Comparison of ENCODE assay signal across 11 cellular contexts in the genomic region with DNA sequence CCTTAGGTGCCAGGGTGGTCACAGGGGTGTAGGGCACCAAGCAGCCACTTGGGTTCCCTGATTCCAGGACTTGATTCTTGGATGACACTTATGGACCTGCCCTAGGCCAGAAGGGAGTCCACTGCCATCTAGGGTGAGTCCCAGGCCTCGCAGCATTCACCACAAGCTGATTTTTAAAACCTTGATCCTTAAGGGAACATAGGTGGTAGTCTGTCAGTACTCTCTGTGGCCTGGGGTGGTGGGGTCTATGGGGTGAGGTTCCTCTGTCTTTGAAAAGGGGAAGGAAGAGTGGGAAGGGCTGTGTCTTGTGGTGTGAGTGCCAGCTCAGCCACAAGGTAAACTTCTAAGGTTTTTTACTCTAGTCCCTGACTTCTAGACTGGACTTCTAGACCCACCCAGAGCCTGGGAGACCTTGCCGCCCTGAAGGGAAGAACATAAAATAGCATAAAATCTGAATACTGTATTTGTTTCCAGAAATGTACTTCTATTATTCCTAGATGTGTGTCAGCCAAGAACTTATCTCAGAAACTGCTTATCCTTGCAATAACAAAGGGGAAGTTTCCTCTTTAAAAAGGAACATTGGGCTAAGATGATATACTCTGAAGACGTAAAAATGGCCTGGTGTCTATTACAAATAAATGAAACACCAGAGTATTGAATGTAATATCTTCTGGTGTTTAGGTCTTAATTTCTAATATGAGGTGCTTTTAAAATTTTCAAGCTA.
DNase-seq lines count a peak whose midpoint lies in the region; ATAC-seq and TF ChIP-seq lines count a peak whose summit lies in the region.
"Had no signal": no experiment of that assay in that cellular context is flagged by ENCODE, and none has a peak within 500 bp of the region (broad histone marks: within the 10 kb centered on the region; RNA-seq: fewer than 3 reads in every experiment).

No MANE protein-coding gene starts in this region.

- no peaks in the 10 kb centered on the region for H3K27me3 ChIP-seq in mesenchymal stem cell (ENCODE audit: control insufficient read depth in 1 of 2, insufficient read depth in 1 of 2, low read length in 2 of 2)

- intact Hi-C loops in CD14-positive monocyte (cut with micrococcal nuclease), result loop anchor here in 1 of 2 donors (10.0 kb wide), 1 partner anchor 101 kb away; no protein-coding TSS in a partner anchor

- no peak for TF ChIP-seq POLR2A in NB4 (IDR thresholded peaks at IDR 0.05; ENCODE audit: extremely low read depth, insufficient read length)

- no peak overlapping the region for H2AFZ ChIP-seq in mesenchymal stem cell (ENCODE audit: low read depth, low read length)

- H3K27ac ChIP-seq in mesenchymal stem cell (ENCODE audit: low read length, poor library complexity, severe bottlenecking), result no peak overlapping the region

- H3K27ac Mint-ChIP-seq in CD14-positive monocyte (peak overlapping the region; percentile 79 to 95 (median 91)), chondrocyte (ENCODE audit: unreplicated experiment) (no peak overlapping the region)
- H3K27ac Mint-ChIP-seq: CD4-positive, alpha-beta memory T cell had no signal

- H3K4me1 Mint-ChIP-seq in CD14-positive monocyte (peaks cover 36% of the 10 kb centered on the region), chondrocyte (ENCODE audit: low read depth) (peaks cover 16% of the 10 kb centered on the region)
- H3K4me1 Mint-ChIP-seq: CD4-positive, alpha-beta memory T cell had no signal

- DNase-seq in CD14-positive monocyte (ENCODE audit: low spot score) (peak; percentile 65), NB4 (ENCODE audit: low read depth) (peak; percentile 15), chondrocyte (ENCODE audit: low spot score) (no peak), mesenchymal stem cell (no peak), NCI-H2081 treated with DMSO at 0.1 percent for 48 hours (lab: John Stamatoyannopoulos, UW) (no peak), DMS79 treated with DMSO at 0.1 percent for 48 hours (lab: John Stamatoyannopoulos, UW) (no peak)
- DNase-seq in activated CD4-positive, alpha-beta T cell treated with anti-CD3 and anti-CD28 coated beads for 4 hours, result no peak
- DNase-seq: CD4-positive, alpha-beta memory T cell; stimulated activated CD4-positive, alpha-beta T cell treated with anti-CD3 and anti-CD28 coated beads, Interleukin-2, amount 100 ng/mL, for 24 hours had no signal

- H3K9ac ChIP-seq in mesenchymal stem cell (ENCODE audit: low read length), result no peak overlapping the region

- H3K4me3 Mint-ChIP-seq in CD14-positive monocyte, result peak overlapping the region in 1 of 2 donors; percentile 62
- no peak overlapping the region for H3K4me3 Mint-ChIP-seq in chondrocyte (ENCODE audit: unreplicated experiment)
- H3K4me3 Mint-ChIP-seq: CD4-positive, alpha-beta memory T cell had no signal

- H3K9me3 ChIP-seq in mesenchymal stem cell (ENCODE audit: control insufficient read depth, low read length), result no peaks in the 10 kb centered on the region

- H4K8ac ChIP-seq in mesenchymal stem cell (ENCODE audit: low read length), result peak overlapping the region; percentile 81

- no peaks in the 10 kb centered on the region for H3K4me1 ChIP-seq in mesenchymal stem cell (ENCODE audit: control insufficient read depth, insufficient read depth, low read depth, low read length)

- H3K9me3 Mint-ChIP-seq in CD14-positive monocyte, result no peaks in the 10 kb centered on the region
- no peaks in the 10 kb centered on the region for H3K9me3 Mint-ChIP-seq in chondrocyte (ENCODE audit: low read depth)
- H3K9me3 Mint-ChIP-seq: CD4-positive, alpha-beta memory T cell had no signal

- ATAC-seq in HG03439 (IDR thresholded peaks at IDR 0.05; ENCODE audit: unreplicated experiment), result no peak

- H3K27me3 Mint-ChIP-seq in CD14-positive monocyte (ENCODE audit: low read depth in 3 of 3), result peaks cover 0 to 4% (median 2%) of the 10 kb centered on the region in 3 donors
- H3K27me3 Mint-ChIP-seq in chondrocyte (ENCODE audit: low read depth), result no peaks in the 10 kb centered on the region
- H3K27me3 Mint-ChIP-seq: CD4-positive, alpha-beta memory T cell had no signal

- H3K4me3 ChIP-seq in NB4 (ENCODE audit: low read depth, low read length), result no peak overlapping the region
- H3K4me3 ChIP-seq in mesenchymal stem cell (ENCODE audit: insufficient read depth in 1 of 2, low read depth in 1 of 2, low read length in 2 of 2), result no peak overlapping the region
- H3K4me3 ChIP-seq: coronary artery had no signal

- H3K23ac ChIP-seq in mesenchymal stem cell (ENCODE audit: low read length in 2 of 2), result no peak overlapping the region

- no peaks in the 10 kb centered on the region for H3K79me1 ChIP-seq in mesenchymal stem cell (replicated peaks; ENCODE audit: low read length, poor library complexity, severe bottlenecking)

- H3K4ac ChIP-seq in mesenchymal stem cell (ENCODE audit: low read depth in 1 of 2, low read length in 2 of 2), result peak overlapping the region in 1 of 2 experiments; percentile 35

- H3K18ac ChIP-seq in mesenchymal stem cell (ENCODE audit: low read depth in 1 of 2, low read length in 2 of 2), result peak overlapping the region in 1 of 2 experiments; percentile 64

- H4K91ac ChIP-seq in mesenchymal stem cell (ENCODE audit: low read length), result peak overlapping the region; percentile 20

- H3K36me3 Mint-ChIP-seq in CD14-positive monocyte, result no peaks in the 10 kb centered on the region
- H3K36me3 Mint-ChIP-seq in chondrocyte (ENCODE audit: low read depth), result no peaks in the 10 kb centered on the region
- H3K36me3 Mint-ChIP-seq: CD4-positive, alpha-beta memory T cell had no signal

- H2BK5ac ChIP-seq in mesenchymal stem cell (ENCODE audit: low read depth, low read length, poor library complexity, severe bottlenecking), result no peak overlapping the region

- H3K36me3 ChIP-seq in mesenchymal stem cell (ENCODE audit: control insufficient read depth in 1 of 2, insufficient read depth in 2 of 2, low read depth in 1 of 2, low read length in 2 of 2), result no peaks in the 10 kb centered on the region

- H2AK5ac ChIP-seq in mesenchymal stem cell (ENCODE audit: low read length, severe bottlenecking), result no peak overlapping the region

- H3K14ac ChIP-seq in mesenchymal stem cell (ENCODE audit: low read length in 2 of 2), result no peak overlapping the region

- H2BK120ac ChIP-seq in mesenchymal stem cell (ENCODE audit: low read depth, low read length), result no peak overlapping the region

- TF ChIP-seq CTCF in CD14-positive monocyte (IDR thresholded peaks at IDR 0.05) (peak; percentile 52), NB4 (IDR thresholded peaks at IDR 0.05; ENCODE audit: low read depth, low read length) (no peak), chondrocyte (IDR thresholded peaks at IDR 0.05) (peak; percentile 17)

- H3K4me2 ChIP-seq in mesenchymal stem cell (ENCODE audit: low read length, poor library complexity, severe bottlenecking), result no peak overlapping the region

- WGBS in mesenchymal stem cell, result 89% methylated on average over 1 of the region's 3 CpGs

- H2BK15ac ChIP-seq in mesenchymal stem cell (ENCODE audit: low read depth, poor library complexity, severe bottlenecking), result no peak overlapping the region

- H2BK12ac ChIP-seq in mesenchymal stem cell (ENCODE audit: low read length in 2 of 2), result peak overlapping the region in 1 of 2 experiments; percentile 54

Comparison
In these comparisons a context has a peak if more than half of its experiments do, and no peak if none do; other contexts are left out.
1. DNase-seq: peak in CD14-positive monocyte (single experiment) and NB4 (single experiment); none in chondrocyte (single experiment), mesenchymal stem cell (single experiment), NCI-H2081 treated with DMSO at 0.1 percent for 48 hours (single experiment), DMS79 treated with DMSO at 0.1 percent for 48 hours (single experiment) and activated CD4-positive, alpha-beta T cell treated with anti-CD3 and anti-CD28 coated beads for 4 hours (0 of 2).